7 cellular contexts compared by ENCODE assay signal in genomic region chr9:41741173-41741572, GRCh38.
DNase-seq lines count a peak whose midpoint lies in the region; ATAC-seq, FAIRE-seq and TF ChIP-seq lines count a peak whose summit lies in the region.
"Not testable (repeated sequence)": the region's sequence is repeated elsewhere in the genome, so short reads cannot be mapped to it uniquely, and the experiment has no call there.

No MANE protein-coding gene starts in this region.

- not testable (repeated sequence) for H3K9me2 ChIP-seq in hepatocyte (replicated peaks; ENCODE audit: insufficient read depth)

- H3K9me1 ChIP-seq in endothelial cell of umbilical vein (replicated peaks; ENCODE audit: control insufficient read depth, extremely low read depth, insufficient read depth, low read length), result not testable (repeated sequence)

- H3K4me1 ChIP-seq in BE2C; endothelial cell of umbilical vein (ENCODE audit: control insufficient read depth, extremely low read depth, insufficient read depth, low read length); heart right ventricle; hepatocyte (ENCODE audit: insufficient read depth); spleen: not testable (repeated sequence)

- H3K27me3 Mint-ChIP-seq in brain; nephron (ENCODE audit: low read depth): not testable (repeated sequence)

- not testable (repeated sequence) for TF ChIP-seq CTCF in BE2C (IDR thresholded peaks at IDR 0.05; ENCODE audit: low read depth, low read length); brain (conservative IDR thresholded peaks at IDR 0.05); endothelial cell of umbilical vein (IDR thresholded peaks at IDR 0.05; ENCODE audit: extremely low read depth in 1 of 2, insufficient read depth in 1 of 2, low read depth in 1 of 2, low read length in 2 of 2); heart right ventricle (IDR thresholded peaks at IDR 0.05); hepatocyte (IDR thresholded peaks at IDR 0.05; ENCODE audit: poor library complexity); nephron (IDR thresholded peaks at IDR 0.05; ENCODE audit: unreplicated experiment in 3 of 3); spleen (IDR thresholded peaks at IDR 0.05 in 8 of 11, conservative IDR thresholded peaks at IDR 0.05 in 3 of 11)

- not testable (repeated sequence) for H3K27ac ChIP-seq in endothelial cell of umbilical vein (ENCODE audit: insufficient read depth, low read depth, low read length)
- H3K27ac ChIP-seq in heart right ventricle (peak overlapping the region in 6 of 10 donors; percentile 26 to 74 (median 50)), hepatocyte (peak overlapping the region; percentile 60), spleen (peak overlapping the region in 1 of 8 donors; percentile 41)

- not testable (repeated sequence) for H4K20me1 ChIP-seq in endothelial cell of umbilical vein (replicated peaks; ENCODE audit: control insufficient read depth, extremely low read depth, insufficient read depth, low read length); hepatocyte (ENCODE audit: insufficient read depth, poor library complexity, severe bottlenecking)

- DNase-seq in BE2C (peak; percentile 31), heart right ventricle (peak; percentile 26 to 77), spleen (peak; percentile 48)
- not testable (repeated sequence) for DNase-seq in endothelial cell of umbilical vein (ENCODE audit: low read depth, low spot score); hepatocyte (ENCODE audit: low spot score)

- H3K36me3 ChIP-seq in BE2C; endothelial cell of umbilical vein (ENCODE audit: control insufficient read depth in 2 of 2, extremely low read depth in 1 of 2, insufficient read depth in 2 of 2, low read length in 2 of 2); heart right ventricle; hepatocyte (replicated peaks; ENCODE audit: insufficient read depth, low read depth); spleen: not testable (repeated sequence)

- not testable (repeated sequence) for H3K4me2 ChIP-seq in endothelial cell of umbilical vein (ENCODE audit: insufficient read depth, low read length); hepatocyte

- H3K4me1 Mint-ChIP-seq in brain, nephron: not testable (repeated sequence)

- H3K36me3 Mint-ChIP-seq in brain; nephron (ENCODE audit: low read depth): not testable (repeated sequence)

- H3K9me3 Mint-ChIP-seq in brain, nephron: not testable (repeated sequence)

- POLR2A ChIA-PET in endothelial cell of umbilical vein (lab: Charles Lee), result not testable (repeated sequence)

- CTCF ChIA-PET in endothelial cell of umbilical vein (lab: Charles Lee), result not testable (repeated sequence)

- H3K4me3 Mint-ChIP-seq in brain (peak overlapping the region in 1 of 5 experiments; percentile 49), nephron (peak overlapping the region in 2 of 3 experiments; percentile 9 to 45)

- H3K9me3 ChIP-seq in BE2C; endothelial cell of umbilical vein (replicated peaks; ENCODE audit: control insufficient read depth, insufficient read depth, low read length); heart right ventricle; hepatocyte (ENCODE audit: low read depth); spleen: not testable (repeated sequence)

- dilution Hi-C loops in endothelial cell of umbilical vein (cut with MboI; ENCODE audit: extremely low pct_ligation_motif_present, low sequenced_read_pairs), result not testable (repeated sequence)

- not testable (repeated sequence) for H3K27me3 ChIP-seq in BE2C; endothelial cell of umbilical vein (ENCODE audit: control insufficient read depth in 2 of 2, insufficient read depth in 2 of 2, low read length in 2 of 2); heart right ventricle; hepatocyte; spleen (replicated peaks in 1 of 7)

- BruUV-seq in endothelial cell of umbilical vein (replicated peaks; lab: Mats Ljungman, UMichigan), result TSS peak; percentile 74

- H2AFZ ChIP-seq in endothelial cell of umbilical vein (ENCODE audit: low read depth, low read length), result peak overlapping the region; percentile 72
- not testable (repeated sequence) for H2AFZ ChIP-seq in hepatocyte

- ATAC-seq in heart right ventricle, result not testable (repeated sequence)

- 0 to 7% methylated on average over 3 of the region's 5 CpGs for WGBS in heart right ventricle, 2 donors
- 49% methylated on average over 4 of the region's 5 CpGs for WGBS in hepatocyte (ENCODE audit: low lambda C conversion rate, missing lambda C conversion rate)
- WGBS in spleen, 5 donors, result 9 to 36% (median 11%) methylated on average over 2 to 4 of the region's 5 CpGs

- not testable (repeated sequence) for FAIRE-seq in endothelial cell of umbilical vein (lab: Jason Lieb, UNC)

- H3K27ac Mint-ChIP-seq in brain (peak overlapping the region in 3 of 5 experiments; percentile 58 to 89 (median 78)), nephron (peak overlapping the region; percentile 58 to 91 (median 85))

- intact Hi-C loops in endothelial cell of umbilical vein (cut with micrococcal nuclease); heart right ventricle (cut with DNase I); spleen (cut with DNase I; ENCODE audit: low total_unique reads): not testable (repeated sequence)

- H3K79me2 ChIP-seq in endothelial cell of umbilical vein (ENCODE audit: control insufficient read depth, insufficient read depth, low read length); hepatocyte: not testable (repeated sequence)

- not testable (repeated sequence) for TF ChIP-seq POLR2A in endothelial cell of umbilical vein (IDR thresholded peaks at IDR 0.05; ENCODE audit: low read depth, low read length); spleen (IDR thresholded peaks at IDR 0.05)

- not testable (repeated sequence) for H3K4me3 ChIP-seq in BE2C (ENCODE audit: low read depth, low read length); endothelial cell of umbilical vein (replicated peaks in 1 of 3; ENCODE audit: insufficient read depth in 1 of 3, low read depth in 1 of 3, low read length in 3 of 3); hepatocyte; spleen
- peak overlapping the region in 3 of 10 donors; percentile 11 to 17 (median 14) for H3K4me3 ChIP-seq in heart right ventricle

- H3K9ac ChIP-seq in endothelial cell of umbilical vein (replicated peaks; ENCODE audit: extremely low read depth, insufficient read depth, low read length), result not testable (repeated sequence)
